ENCODE assay signal across 26 cellular contexts in the genomic region with DNA sequence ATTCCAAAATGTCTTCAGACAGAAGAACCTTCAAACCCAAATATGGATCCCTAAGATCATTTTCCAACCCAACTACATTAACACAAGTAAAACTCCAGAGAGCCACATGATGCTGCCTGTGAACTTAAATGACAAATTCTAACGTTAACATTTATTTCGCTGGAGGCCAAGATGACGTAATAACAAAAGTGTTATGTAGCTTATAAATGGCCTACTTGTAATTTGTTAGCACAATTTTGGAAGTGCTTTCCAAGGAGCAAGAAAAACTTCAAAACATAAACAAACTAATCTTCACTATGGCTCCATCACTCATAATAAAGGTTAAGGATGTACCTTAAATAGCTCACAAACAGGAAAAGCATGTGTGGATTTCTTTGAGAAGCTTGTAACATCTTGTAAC.
DNase-seq lines count a peak whose midpoint lies in the region; ATAC-seq, FAIRE-seq and TF ChIP-seq lines count a peak whose summit lies in the region.
"Had no signal": no experiment of that assay in that cellular context is flagged by ENCODE, and none has a peak within 500 bp of the region (broad histone marks: within the 10 kb centered on the region; RNA-seq: fewer than 3 reads in every experiment).

No MANE protein-coding gene starts in this region.

- TF ChIP-seq POLR2A in tibial nerve (IDR thresholded peaks at IDR 0.05) = no peak

- peak; percentile 32 for DNase-seq in fibroblast of villous mesenchyme (ENCODE audit: low read depth)
- DNase-seq in stimulated activated effector memory CD8-positive, alpha-beta T cell treated with anti-CD3 and anti-CD28 coated beads, Interleukin-12 subunit alpha, Interleukin-12 subunit beta, amount 100 ng/mL, for 72 hours (ENCODE audit: low spot score in 2 of 2) = no peak
- no peak for DNase-seq in RCC 7860 (ENCODE audit: low spot score)
- DNase-seq in tibial nerve (ENCODE audit: low spot score in 2 of 2) = no peak
- DNase-seq in LoVo (ENCODE audit: low spot score) = no peak
- DNase-seq: CD8-positive, alpha-beta T cell; DMS 273 treated with DMSO at 0.1 percent for 48 hours; DMS79; GDM1; KBM-7; NCI-H1092; NCI-H1417 treated with DMSO at 0.1 percent for 48 hours; NCI-H1694 treated with DMSO at 0.1 percent for 48 hours; NCI-H2081; NCI-H2227 treated with DMSO at 0.1 percent for 48 hours; NCI-H526 treated with DMSO at 0.1 percent for 48 hours; PC-9; Right ventricle myocardium superior had no signal

- H2AFZ ChIP-seq in KMS-11 (ENCODE audit: low read depth) = no peak overlapping the region
- H2AFZ ChIP-seq: PC-9 had no signal

- peak overlapping the region; percentile 52 for H3K27ac Mint-ChIP-seq in activated T-helper 17 cell treated with anti-CD3 and anti-CD28 coated beads, Interleukin-2, amount 50 U/mL, for 72 hours
- H3K27ac Mint-ChIP-seq in stimulated activated effector memory CD8-positive, alpha-beta T cell treated with anti-CD3 and anti-CD28 coated beads, Interleukin-12 subunit alpha, Interleukin-12 subunit beta, amount 100 ng/mL, for 72 hours = peak overlapping the region; percentile 26
- H3K27ac Mint-ChIP-seq: B cell; CD8-positive, alpha-beta T cell had no signal

- no peak for TF ChIP-seq EP300 in tibial nerve (IDR thresholded peaks at IDR 0.05)

- 79 to 81% methylated on average over 3 of the region's 3 CpGs for WGBS in tibial nerve, 2 donors

- H3K27me3 Mint-ChIP-seq in activated T-helper 17 cell treated with anti-CD3 and anti-CD28 coated beads, Interleukin-2, amount 50 U/mL, for 72 hours = no peaks in the 10 kb centered on the region
- H3K27me3 Mint-ChIP-seq: B cell had no signal

- H3K27me3 ChIP-seq in KMS-11 (ENCODE audit: insufficient read depth, low read depth) = no peaks in the 10 kb centered on the region
- H3K27me3 ChIP-seq in tibial nerve = no peaks in the 10 kb centered on the region

- H3K36me3 ChIP-seq in KMS-11 (ENCODE audit: insufficient read depth) (no peaks in the 10 kb centered on the region), tibial nerve (peaks cover 0 to 5% (median 0%) of the 10 kb centered on the region in 3 donors)

- H3K27ac ChIP-seq in KMS-11 = peak overlapping the region; percentile 14; the same call in 1 of the 2 replicates
- no peak overlapping the region for H3K27ac ChIP-seq in tibial nerve
- H3K27ac ChIP-seq: C4-2B, HL-60, PC-9 had no signal

- FAIRE-seq in RCC 7860 (lab: Jason Lieb, UNC) = no peak
- FAIRE-seq: A549, GM12878 had no signal

- no peak overlapping the region for H3K9ac ChIP-seq in KMS-11

- TF ChIP-seq CTCF in KMS-11 (conservative IDR thresholded peaks at IDR 0.05; ENCODE audit: low read depth, low read length) (no peak), fibroblast of villous mesenchyme (IDR thresholded peaks at IDR 0.05; ENCODE audit: insufficient read depth, low read depth, low read length) (no peak), tibial nerve (IDR thresholded peaks at IDR 0.05) (no peak)

- H3K9me3 Mint-ChIP-seq in activated T-helper 17 cell treated with anti-CD3 and anti-CD28 coated beads, Interleukin-2, amount 50 U/mL, for 72 hours = no peaks in the 10 kb centered on the region
- H3K9me3 Mint-ChIP-seq in stimulated activated effector memory CD8-positive, alpha-beta T cell treated with anti-CD3 and anti-CD28 coated beads, Interleukin-12 subunit alpha, Interleukin-12 subunit beta, amount 100 ng/mL, for 72 hours = no peaks in the 10 kb centered on the region
- H3K9me3 Mint-ChIP-seq: CD8-positive, alpha-beta T cell had no signal

- no peaks in the 10 kb centered on the region for H3K9me3 ChIP-seq in tibial nerve
- H3K9me3 ChIP-seq: A549 had no signal

- no peak overlapping the region for H3K4me3 Mint-ChIP-seq in activated T-helper 17 cell treated with anti-CD3 and anti-CD28 coated beads, Interleukin-2, amount 50 U/mL, for 72 hours
- H3K4me3 Mint-ChIP-seq in stimulated activated effector memory CD8-positive, alpha-beta T cell treated with anti-CD3 and anti-CD28 coated beads, Interleukin-12 subunit alpha, Interleukin-12 subunit beta, amount 100 ng/mL, for 72 hours = no peak overlapping the region
- H3K4me3 Mint-ChIP-seq: B cell; CD8-positive, alpha-beta T cell had no signal

- H4K20me1 ChIP-seq in KMS-11 (ENCODE audit: insufficient read depth) = no peaks in the 10 kb centered on the region

- ATAC-seq in activated T-helper 17 cell treated with anti-CD3 and anti-CD28 coated beads, Interleukin-2, amount 50 U/mL, for 72 hours (replicated peaks) = no peak
- no peak for ATAC-seq in stimulated activated effector memory CD8-positive, alpha-beta T cell treated with anti-CD3 and anti-CD28 coated beads, Interleukin-12 subunit alpha, Interleukin-12 subunit beta, amount 100 ng/mL, for 72 hours
- ATAC-seq: A549; CD8-positive, alpha-beta T cell; GM12878; HCT116 had no signal

- no peaks in the 10 kb centered on the region for H3K36me3 Mint-ChIP-seq in activated T-helper 17 cell treated with anti-CD3 and anti-CD28 coated beads, Interleukin-2, amount 50 U/mL, for 72 hours (ENCODE audit: low read depth)
- H3K36me3 Mint-ChIP-seq in stimulated activated effector memory CD8-positive, alpha-beta T cell treated with anti-CD3 and anti-CD28 coated beads, Interleukin-12 subunit alpha, Interleukin-12 subunit beta, amount 100 ng/mL, for 72 hours = no peaks in the 10 kb centered on the region

- H3K4me1 ChIP-seq in KMS-11 (ENCODE audit: low read depth, poor library complexity, severe bottlenecking) = peaks cover 18% of the 10 kb centered on the region
- H3K4me1 ChIP-seq in tibial nerve = no peaks in the 10 kb centered on the region

- H3K4me1 Mint-ChIP-seq in activated T-helper 17 cell treated with anti-CD3 and anti-CD28 coated beads, Interleukin-2, amount 50 U/mL, for 72 hours = peaks cover 5% of the 10 kb centered on the region
- H3K4me1 Mint-ChIP-seq in stimulated activated effector memory CD8-positive, alpha-beta T cell treated with anti-CD3 and anti-CD28 coated beads, Interleukin-12 subunit alpha, Interleukin-12 subunit beta, amount 100 ng/mL, for 72 hours = no peaks in the 10 kb centered on the region
- H3K4me1 Mint-ChIP-seq: B cell had no signal

- peak overlapping the region; percentile 30; the same call in 1 of the 2 replicates for H3K4me2 ChIP-seq in KMS-11
- H3K4me2 ChIP-seq: A549, PC-9 had no signal

- H3K79me2 ChIP-seq in KMS-11 (ENCODE audit: insufficient read depth, low read depth) = no peaks in the 10 kb centered on the region

- H3K4me3 ChIP-seq in KMS-11 (IDR thresholded peaks at IDR 0.05; ENCODE audit: insufficient read depth, low read depth, low read length) = no peak overlapping the region
- H3K4me3 ChIP-seq in fibroblast of villous mesenchyme (ENCODE audit: low read depth, low read length) = no peak overlapping the region
- no peak overlapping the region for H3K4me3 ChIP-seq in tibial nerve
- H3K4me3 ChIP-seq: A549, GM12878, PC-9 had no signal
